ENCODE assay signal across 8 cellular contexts in genomic region chrX:63128509-63128908, GRCh38.
DNase-seq lines count a peak whose midpoint lies in the region; ATAC-seq and TF ChIP-seq lines count a peak whose summit lies in the region.

No MANE protein-coding gene starts in this region.

- no peak overlapping the region for H3K4me3 Mint-ChIP-seq in activated T-helper 17 cell treated with anti-CD3 and anti-CD28 coated beads, Interleukin-2, amount 50 U/mL, for 72 hours
- H3K4me3 Mint-ChIP-seq in natural killer cell treated with Interleukin-12 subunit alpha and Interleukin-12 subunit beta and Interleukin-15 and Interleukin-18, amount 100 ng/mL, for 72 hours: no peak overlapping the region

- TF ChIP-seq CTCF in AG09319 (IDR thresholded peaks at IDR 0.05; ENCODE audit: low read depth, low read length) (peak; percentile 38), GM06990 (IDR thresholded peaks at IDR 0.05; ENCODE audit: insufficient read depth, low read length, poor library complexity, severe bottlenecking) (peak; percentile 60), RWPE1 (conservative IDR thresholded peaks at IDR 0.05; ENCODE audit: low read depth) (peak; percentile 45)

- H3K27me3 ChIP-seq in GM06990 (replicated peaks; ENCODE audit: control insufficient read depth, insufficient read depth, low read length): no peaks in the 10 kb centered on the region

- no peaks in the 10 kb centered on the region for H3K9me3 Mint-ChIP-seq in activated T-helper 17 cell treated with anti-CD3 and anti-CD28 coated beads, Interleukin-2, amount 50 U/mL, for 72 hours
- H3K9me3 Mint-ChIP-seq in natural killer cell treated with Interleukin-12 subunit alpha and Interleukin-12 subunit beta and Interleukin-15 and Interleukin-18, amount 100 ng/mL, for 72 hours: no peaks in the 10 kb centered on the region

- no peak overlapping the region for H3K27ac Mint-ChIP-seq in activated T-helper 17 cell treated with anti-CD3 and anti-CD28 coated beads, Interleukin-2, amount 50 U/mL, for 72 hours
- H3K27ac Mint-ChIP-seq in natural killer cell treated with Interleukin-12 subunit alpha and Interleukin-12 subunit beta and Interleukin-15 and Interleukin-18, amount 100 ng/mL, for 72 hours: no peak overlapping the region

- H3K27me3 Mint-ChIP-seq in activated T-helper 17 cell treated with anti-CD3 and anti-CD28 coated beads, Interleukin-2, amount 50 U/mL, for 72 hours: no peaks in the 10 kb centered on the region
- peaks cover 0 to 5% of the 10 kb centered on the region in 2 donors for H3K27me3 Mint-ChIP-seq in natural killer cell treated with Interleukin-12 subunit alpha and Interleukin-12 subunit beta and Interleukin-15 and Interleukin-18, amount 100 ng/mL, for 72 hours

- no peak for DNase-seq in AG09319 (ENCODE audit: extremely low read depth, low read depth)
- DNase-seq in GM06990 (ENCODE audit: extremely low read depth, insufficient read length): no peak
- DNase-seq in RWPE1 (ENCODE audit: low spot score): no peak
- peak; percentile 2 for DNase-seq in globus pallidus (ENCODE audit: low spot score)
- no peak for DNase-seq in natural killer cell treated with Interleukin-12 subunit alpha and Interleukin-12 subunit beta and Interleukin-15 and Interleukin-18, amount 100 ng/mL, for 72 hours (ENCODE audit: low spot score)
- no peak for DNase-seq in AG08395 (ENCODE audit: low spot score)

- CTCF ChIA-PET in RWPE1 (lab: Yijun Ruan, JAX): interaction anchor here (0.7 kb wide), 1 partner anchor 558 kb away, joined by 3 read pairs; no protein-coding TSS in a partner anchor

- no peak overlapping the region for H3K27ac ChIP-seq in RWPE1

- H3K4me3 ChIP-seq in GM06990 (replicated peaks; ENCODE audit: low read depth, low read length): no peak overlapping the region

- ATAC-seq in HG02884 (IDR thresholded peaks at IDR 0.05; ENCODE audit: unreplicated experiment): peak; percentile 86
- no peak for ATAC-seq in activated T-helper 17 cell treated with anti-CD3 and anti-CD28 coated beads, Interleukin-2, amount 50 U/mL, for 72 hours (replicated peaks)
- no peak for ATAC-seq in natural killer cell treated with Interleukin-12 subunit alpha and Interleukin-12 subunit beta and Interleukin-15 and Interleukin-18, amount 100 ng/mL, for 72 hours

- no peaks in the 10 kb centered on the region for H3K36me3 Mint-ChIP-seq in activated T-helper 17 cell treated with anti-CD3 and anti-CD28 coated beads, Interleukin-2, amount 50 U/mL, for 72 hours (ENCODE audit: low read depth)
- H3K36me3 Mint-ChIP-seq in natural killer cell treated with Interleukin-12 subunit alpha and Interleukin-12 subunit beta and Interleukin-15 and Interleukin-18, amount 100 ng/mL, for 72 hours: no peaks in the 10 kb centered on the region

- H3K36me3 ChIP-seq in GM06990 (ENCODE audit: control insufficient read depth, insufficient read depth, low read length): no peaks in the 10 kb centered on the region

- no peaks in the 10 kb centered on the region for H3K4me1 Mint-ChIP-seq in activated T-helper 17 cell treated with anti-CD3 and anti-CD28 coated beads, Interleukin-2, amount 50 U/mL, for 72 hours
- H3K4me1 Mint-ChIP-seq in natural killer cell treated with Interleukin-12 subunit alpha and Interleukin-12 subunit beta and Interleukin-15 and Interleukin-18, amount 100 ng/mL, for 72 hours (ENCODE audit: low read depth in 2 of 2): no peaks in the 10 kb centered on the region

- POLR2A ChIA-PET in RWPE1 (lab: Yijun Ruan, JAX; ENCODE audit: low non-redundant PET): no interaction called here
